In the genomic region with DNA sequence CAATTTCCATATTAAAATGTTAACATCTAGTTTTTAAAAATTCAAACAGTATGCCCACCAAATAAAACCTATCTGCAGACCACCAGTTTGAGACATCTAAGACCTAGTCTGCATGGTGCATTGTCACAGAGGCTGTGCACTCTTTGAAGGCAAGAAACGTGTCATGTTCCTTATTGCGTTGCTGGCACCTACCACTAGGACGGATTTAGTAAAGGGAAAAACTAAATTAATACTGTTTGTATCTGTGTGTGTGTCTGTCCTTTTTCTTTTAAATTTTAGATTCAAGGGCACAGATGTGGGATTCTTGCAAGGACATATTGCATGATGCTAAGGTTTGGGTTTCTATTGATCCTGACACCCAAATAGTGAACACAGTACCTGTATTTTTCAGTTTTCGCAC, we compare ENCODE assay signal across 21 cellular contexts.
"Had no signal": no experiment of that assay in that cellular context is flagged by ENCODE, and none has a peak within 500 bp of the region (broad histone marks: within the 10 kb centered on the region; RNA-seq: fewer than 3 reads in every experiment).

No MANE protein-coding gene starts in this region.

- H3K9me3 Mint-ChIP-seq: activated naive CD8-positive, alpha-beta T cell treated with anti-CD3 and anti-CD28 coated beads, Interleukin-2, amount 10 ng/mL, durations not matched to agents 7 days and 5 days; T-helper 1 cell treated with Interleukin-12 subunit alpha and Interleukin-12 subunit beta and Interleukin-4 antibody, amounts not matched to agents 30 μg/mL and 1 μg/mL, for 36 hours had no signal

- H3K36me3 ChIP-seq: adrenal gland had no signal

- DNase-seq: activated CD4-positive, alpha-beta T cell treated with anti-CD3 and anti-CD28 coated beads for 4 hours; activated CD8-positive, alpha-beta memory T cell treated with anti-CD3 and anti-CD28 coated beads, Interleukin-2, amount 50 U/mL, for 48 hours; activated CD8-positive, alpha-beta T cell treated with anti-CD3 and anti-CD28 coated beads, Interleukin-2, amount 10 ng/mL, durations not matched to agents 7 days and 5 days; activated naive CD4-positive, alpha-beta T cell treated with anti-CD3 and anti-CD28 coated beads, Interleukin-2, amount 50 U/mL, for 16 hours; activated naive CD8-positive, alpha-beta T cell treated with anti-CD3 and anti-CD28 coated beads, Interleukin-2, amount 10 ng/mL, durations not matched to agents 7 days and 5 days; activated T-cell treated with anti-CD3 and anti-CD28 coated beads, Interleukin-2, amount 50 U/mL, for 1 hour; adrenal gland; anterior cingulate cortex; KG1; NCI-H1092 treated with DMSO at 0.1 percent for 48 hours; NCI-H1417 treated with DMSO at 0.1 percent for 48 hours; NCI-H1694; NCI-H2029; NCI-H2107; NCI-H2171 treated with DMSO at 0.1 percent for 48 hours; NCI-H226; NCI-H526; NCI-H82; PC-9; SHP77 treated with DMSO at 0.1 percent for 48 hours had no signal

- H3K27ac ChIP-seq: adrenal gland, PC-9 had no signal

- H3K36me3 Mint-ChIP-seq: activated naive CD8-positive, alpha-beta T cell treated with anti-CD3 and anti-CD28 coated beads, Interleukin-2, amount 10 ng/mL, durations not matched to agents 7 days and 5 days had no signal

- H3K27ac Mint-ChIP-seq: activated CD8-positive, alpha-beta T cell treated with anti-CD3 and anti-CD28 coated beads, Interleukin-2, amount 10 ng/mL, durations not matched to agents 7 days and 5 days; activated naive CD8-positive, alpha-beta T cell treated with anti-CD3 and anti-CD28 coated beads, Interleukin-2, amount 10 ng/mL, durations not matched to agents 7 days and 5 days; T-helper 1 cell treated with Interleukin-12 subunit alpha and Interleukin-12 subunit beta and Interleukin-4 antibody, amounts not matched to agents 30 μg/mL and 1 μg/mL, for 36 hours had no signal

- H3K4me3 ChIP-seq: adrenal gland, PC-9 had no signal

- H3K9me3 ChIP-seq: adrenal gland had no signal

- H3K4me3 Mint-ChIP-seq: activated CD8-positive, alpha-beta T cell treated with anti-CD3 and anti-CD28 coated beads, Interleukin-2, amount 10 ng/mL, durations not matched to agents 7 days and 5 days; activated naive CD8-positive, alpha-beta T cell treated with anti-CD3 and anti-CD28 coated beads, Interleukin-2, amount 10 ng/mL, durations not matched to agents 7 days and 5 days; T-helper 1 cell treated with Interleukin-12 subunit alpha and Interleukin-12 subunit beta and Interleukin-4 antibody, amounts not matched to agents 30 μg/mL and 1 μg/mL, for 36 hours had no signal
